In genomic region chr9:37398464-37399025, GRCh38 we compare ENCODE assay signal across 15 cellular contexts. TPM values are rescaled to one million over a fixed set of nuclear protein-coding genes. Genes with fewer than 3 reads are reported as not detected.
DNase-seq lines count a peak whose midpoint lies in the region; ATAC-seq, FAIRE-seq and TF ChIP-seq lines count a peak whose summit lies in the region.
"Had no signal": no experiment of that assay in that cellular context is flagged by ENCODE, and none has a peak within 500 bp of the region (broad histone marks: within the 10 kb centered on the region; RNA-seq: fewer than 3 reads in every experiment).

No MANE protein-coding gene starts in this region.

- H3K4me2 ChIP-seq in Karpas-422 (ENCODE audit: low read depth, low read length, poor library complexity, severe bottlenecking) (peak overlapping the region; percentile 56), SU-DHL-6 (ENCODE audit: low read depth, low read length, poor library complexity, severe bottlenecking) (peak overlapping the region; percentile 62)

- peak overlapping the region; percentile 95 for H3K27ac Mint-ChIP-seq in stimulated activated naive B cell treated with anti-CD40 and anti-IgM and Interleukin-4, amounts not matched to agents 10 μg/mL and 1 μg/mL and 100 μg/mL, for 72 hours
- H3K27ac Mint-ChIP-seq: T-helper 2 cell treated with Interferon-gamma antibody and Interleukin-4, amounts not matched to agents 5 μg/mL and 100 μg/mL, for 36 hours had no signal

- H2AFZ ChIP-seq in Karpas-422 (ENCODE audit: low read length): peak overlapping the region; percentile 24; the same call in 1 of the 2 replicates
- no peak overlapping the region for H2AFZ ChIP-seq in SU-DHL-6 (ENCODE audit: low read depth, low read length, severe bottlenecking)
- H2AFZ ChIP-seq: GM23248 had no signal

- ATAC-seq in stimulated activated naive B cell treated with anti-CD40 and anti-IgM and Interleukin-4, amounts not matched to agents 10 μg/mL and 1 μg/mL and 100 μg/mL, for 72 hours (replicated peaks): peak; percentile 18 to 31
- ATAC-seq in GM18867 (IDR thresholded peaks at IDR 0.05; ENCODE audit: unreplicated experiment) (no peak), GM21515 (IDR thresholded peaks at IDR 0.05; ENCODE audit: unreplicated experiment) (no peak)

- H3K9me2 ChIP-seq in Karpas-422 (replicated peaks; ENCODE audit: insufficient read depth, low read length) (no peaks in the 10 kb centered on the region), SU-DHL-6 (replicated peaks; ENCODE audit: insufficient read depth, low read length) (no peaks in the 10 kb centered on the region)

- peaks cover 4 to 20% of the 10 kb centered on the region in 2 donors for H3K36me3 Mint-ChIP-seq in stimulated activated naive B cell treated with anti-CD40 and anti-IgM and Interleukin-4, amounts not matched to agents 10 μg/mL and 1 μg/mL and 100 μg/mL, for 72 hours

- H3K9me3 ChIP-seq in Karpas-422 (ENCODE audit: low read length) (no peaks in the 10 kb centered on the region), SU-DHL-6 (ENCODE audit: insufficient read depth, low read length) (no peaks in the 10 kb centered on the region)

- H3K27me3 ChIP-seq in Karpas-422 (ENCODE audit: low read length) (no peaks in the 10 kb centered on the region), SU-DHL-6 (ENCODE audit: low read length) (no peaks in the 10 kb centered on the region)

- H4K20me1 ChIP-seq in Karpas-422 (ENCODE audit: insufficient read depth, low read depth, low read length) (no peaks in the 10 kb centered on the region), SU-DHL-6 (ENCODE audit: low read depth, low read length) (no peaks in the 10 kb centered on the region)

- peak overlapping the region; percentile 20 for H3K9ac ChIP-seq in Karpas-422 (ENCODE audit: low read length)
- peak overlapping the region; percentile 83 for H3K9ac ChIP-seq in SU-DHL-6 (ENCODE audit: low read length)
- H3K9ac ChIP-seq: GM23248 had no signal

- peak overlapping the region; percentile 69 to 72 for H3K4me3 Mint-ChIP-seq in stimulated activated naive B cell treated with anti-CD40 and anti-IgM and Interleukin-4, amounts not matched to agents 10 μg/mL and 1 μg/mL and 100 μg/mL, for 72 hours
- H3K4me3 Mint-ChIP-seq: T-helper 2 cell treated with Interferon-gamma antibody and Interleukin-4, amounts not matched to agents 5 μg/mL and 100 μg/mL, for 36 hours had no signal

- H3K36me3 ChIP-seq in Karpas-422 (ENCODE audit: insufficient read depth, low read length): no peaks in the 10 kb centered on the region
- H3K36me3 ChIP-seq in SU-DHL-6 (ENCODE audit: low read length): no peaks in the 10 kb centered on the region

- peaks cover 44 to 81% of the 10 kb centered on the region in 2 donors for H3K4me1 Mint-ChIP-seq in stimulated activated naive B cell treated with anti-CD40 and anti-IgM and Interleukin-4, amounts not matched to agents 10 μg/mL and 1 μg/mL and 100 μg/mL, for 72 hours

- no peak for TF ChIP-seq CTCF in SU-DHL-6 (IDR thresholded peaks at IDR 0.05; ENCODE audit: insufficient read depth, low read length, poor library complexity, severe bottlenecking)

- peak; percentile 56 for DNase-seq in NCI-H748 (lab: John Stamatoyannopoulos, UW; ENCODE audit: unreplicated experiment)
- no peak for DNase-seq in NCI-H748 treated with DMSO at 0.1 percent for 48 hours (lab: John Stamatoyannopoulos, UW)
- DNase-seq in Karpas-422: no peak
- no peak for DNase-seq in stimulated activated naive B cell treated with anti-CD40 and anti-IgM and Interleukin-4, amounts not matched to agents 10 μg/mL and 1 μg/mL and 100 μg/mL, for 72 hours
- no peak for DNase-seq in frontal cortex (ENCODE audit: low spot score in 2 of 2)
- DNase-seq: GM23248, MM.1S, NCI-H345, NCI-H774, SW 1271 had no signal

- no peaks in the 10 kb centered on the region for H3K79me2 ChIP-seq in Karpas-422 (ENCODE audit: low read length)
- peaks cover 18% of the 10 kb centered on the region; the same call in 1 of the 2 replicates for H3K79me2 ChIP-seq in SU-DHL-6 (ENCODE audit: insufficient read depth, low read length)

- H3K4me3 ChIP-seq in Karpas-422 (ENCODE audit: low read length): peak overlapping the region; percentile 18; the same call in 1 of the 2 replicates
- peak overlapping the region; percentile 17 for H3K4me3 ChIP-seq in SU-DHL-6 (ENCODE audit: insufficient read depth, low read length, poor library complexity, severe bottlenecking)
- H3K4me3 ChIP-seq: GM23248 had no signal

- no peaks in the 10 kb centered on the region for H3K27me3 Mint-ChIP-seq in stimulated activated naive B cell treated with anti-CD40 and anti-IgM and Interleukin-4, amounts not matched to agents 10 μg/mL and 1 μg/mL and 100 μg/mL, for 72 hours

- no peak for FAIRE-seq in frontal cortex (lab: Jason Lieb, UNC)

- H3K9me3 Mint-ChIP-seq in stimulated activated naive B cell treated with anti-CD40 and anti-IgM and Interleukin-4, amounts not matched to agents 10 μg/mL and 1 μg/mL and 100 μg/mL, for 72 hours: peaks cover 0 to 1% of the 10 kb centered on the region in 2 donors
- H3K9me3 Mint-ChIP-seq: T-helper 2 cell treated with Interferon-gamma antibody and Interleukin-4, amounts not matched to agents 5 μg/mL and 100 μg/mL, for 36 hours had no signal

- peaks cover 62% of the 10 kb centered on the region for H3K4me1 ChIP-seq in Karpas-422 (ENCODE audit: low read length)

- peaks cover 96% of the 10 kb centered on the region for H3F3A ChIP-seq in SU-DHL-6 (ENCODE audit: insufficient read depth)

- H3K27ac ChIP-seq in Karpas-422 (ENCODE audit: low read length): peak overlapping the region; percentile 80
- peak overlapping the region; percentile 95 for H3K27ac ChIP-seq in SU-DHL-6 (ENCODE audit: low read depth, low read length)
- H3K27ac ChIP-seq: C4-2B, GM23248 had no signal

RNA-seq across cellular contexts. Expression of gene GRHPR, which starts 24.0 kb away (rescaled TPM):
- 234 and 345 TPM in 2 replicates for total RNA-seq in Karpas-422 (2014; rRNA removed; shearing (Covaris generic); ENCODE audit: low replicate concordance)
- 48.1 TPM for total RNA-seq in frontal cortex

Comparison
In these comparisons a context has a peak if more than half of its experiments do, and no peak if none do; other contexts are left out.
1. ATAC-seq: peak in stimulated activated naive B cell treated with anti-CD40 and anti-IgM and Interleukin-4, amounts not matched to agents 10 μg/mL and 1 μg/mL and 100 μg/mL, for 72 hours (2 of 2); none in GM18867 (single experiment) and GM21515 (single experiment).